Comparison of ENCODE assay signal across 20 cellular contexts in genomic region chr19:30131722-30132291, GRCh38.
DNase-seq lines count a peak whose midpoint lies in the region; ATAC-seq, FAIRE-seq and TF ChIP-seq lines count a peak whose summit lies in the region.
"Had no signal": no experiment of that assay in that cellular context is flagged by ENCODE, and none has a peak within 500 bp of the region (broad histone marks: within the 10 kb centered on the region; RNA-seq: fewer than 3 reads in every experiment).

No MANE protein-coding gene starts in this region.

- TF ChIP-seq EP300 in HepG2 (IDR thresholded peaks at IDR 0.05; ENCODE audit: low read depth in 2 of 2, low read length in 2 of 2) (no peak), HepG2 (CRISPR knock-in tag; IDR thresholded peaks at IDR 0.05; ENCODE audit: borderline replicate concordance) (no peak)

- H3K9me3 Mint-ChIP-seq in endodermal cell, result peaks cover 2% of the 10 kb centered on the region

- POLR2A ChIA-PET in HepG2 (lab: Yijun Ruan, JAX), result no interaction called here

- no peak overlapping the region for H2AK5ac ChIP-seq in mesenchymal stem cell (ENCODE audit: low read length, severe bottlenecking)

- TF ChIP-seq CTCF in HepG2 (CRISPR knock-in tag; IDR thresholded peaks at IDR 0.05) (no peak), right lobe of liver (IDR thresholded peaks at IDR 0.05) (no peak), endodermal cell (conservative IDR thresholded peaks at IDR 0.05) (no peak), lower leg skin (IDR thresholded peaks at IDR 0.05) (no peak)

- no peak overlapping the region for H2BK12ac ChIP-seq in mesenchymal stem cell (ENCODE audit: low read length in 2 of 2)

- H4K91ac ChIP-seq in mesenchymal stem cell (ENCODE audit: low read length), result no peak overlapping the region

- intact Hi-C loops in HepG2 (cut with micrococcal nuclease; ENCODE audit: unreplicated experiment) (no loop called here), right lobe of liver (cut with DNase I) (no loop called here), lower leg skin (cut with DNase I; ENCODE audit: low total_unique reads) (no loop called here)

- H3K14ac ChIP-seq in mesenchymal stem cell (ENCODE audit: low read length in 2 of 2), result no peak overlapping the region

- TF ChIP-seq POLR2A in HepG2 (IDR thresholded peaks at IDR 0.05; ENCODE audit: insufficient read depth in 1 of 2, low read depth in 2 of 2, low read length in 2 of 2) (no peak), right lobe of liver (IDR thresholded peaks at IDR 0.05) (no peak), lower leg skin (IDR thresholded peaks at IDR 0.05) (no peak)

- peaks cover 3% of the 10 kb centered on the region for H3K27me3 Mint-ChIP-seq in endodermal cell (ENCODE audit: insufficient read depth)

- ATAC-seq in HepG2, result no peak
- ATAC-seq in right lobe of liver, result no peak

- H3K4me2 ChIP-seq in HepG2 (ENCODE audit: low read depth, low read length) (no peak overlapping the region), mesenchymal stem cell (ENCODE audit: low read length, poor library complexity, severe bottlenecking) (no peak overlapping the region)
- H3K4me2 ChIP-seq: BLaER1 had no signal

- no peaks in the 10 kb centered on the region for H3K79me1 ChIP-seq in mesenchymal stem cell (replicated peaks; ENCODE audit: low read length, poor library complexity, severe bottlenecking)

- H2AFZ ChIP-seq in HepG2 (ENCODE audit: low read length) (no peak overlapping the region), neuron (ENCODE audit: low read depth, low read length) (peak overlapping the region; percentile 33), mesenchymal stem cell (ENCODE audit: low read depth, low read length) (no peak overlapping the region)

- H3K23ac ChIP-seq in mesenchymal stem cell (ENCODE audit: low read length in 2 of 2), result no peak overlapping the region

- no peak overlapping the region for H3K4ac ChIP-seq in mesenchymal stem cell (ENCODE audit: low read depth in 1 of 2, low read length in 2 of 2)

- in situ Hi-C loops in HepG2 (cut with HindIII; ENCODE audit: extremely low pct_ligation_motif_present, low pct_unique_long_range_greater_than_20kb), result no loop called here

- no TSS peak for BruUV-seq in HepG2 (replicated peaks; lab: Mats Ljungman, UMichigan)

- no peak overlapping the region for H2BK120ac ChIP-seq in mesenchymal stem cell (ENCODE audit: low read depth, low read length)

- H3K9ac ChIP-seq in HepG2 (ENCODE audit: insufficient read depth, low read depth, low read length) (no peak overlapping the region), endodermal cell (ENCODE audit: extremely low read depth, low read length, poor library complexity, severe bottlenecking) (no peak overlapping the region), mesenchymal stem cell (ENCODE audit: low read length) (no peak overlapping the region)
- H3K9ac ChIP-seq: BLaER1 had no signal

- no peak for TF ChIP-seq RAD21 in HepG2 (CRISPR knock-in tag; IDR thresholded peaks at IDR 0.05)

- CTCF ChIA-PET in HepG2 (lab: Yijun Ruan, JAX; ENCODE audit: low intra/inter-chr PET ratio, low total read pairs), result no interaction called here

- H2BK15ac ChIP-seq in mesenchymal stem cell (ENCODE audit: low read depth, poor library complexity, severe bottlenecking), result no peak overlapping the region

- H3K4me1 Mint-ChIP-seq in endodermal cell, result no peaks in the 10 kb centered on the region
- H3K4me1 Mint-ChIP-seq: CD14-positive monocyte; CD4-positive, alpha-beta memory T cell had no signal

- no peak for DNase-seq in HepG2 (ENCODE audit: low spot score)
- no peak for DNase-seq in right lobe of liver
- no peak for DNase-seq in endodermal cell
- no peak for DNase-seq in activated CD4-positive, alpha-beta T cell treated with anti-CD3 and anti-CD28 coated beads for 48 hours
- no peak for DNase-seq in lower leg skin (ENCODE audit: low spot score in 2 of 2)
- DNase-seq in NOMO-1 (lab: John Stamatoyannopoulos, UW; ENCODE audit: unreplicated experiment in 2 of 2), result no peak
- no peak for DNase-seq in mesenchymal stem cell
- DNase-seq: 8988T; CD4-positive, alpha-beta memory T cell; DMS153; DMS79; GDM1; HCEC 1CT; HFFc6; IMR-90 had no signal

- no peaks in the 10 kb centered on the region for H3K79me2 ChIP-seq in HepG2 (ENCODE audit: insufficient read depth, low read length)

- no peak overlapping the region for H3K4me3 ChIP-seq in HepG2 (replicated peaks in 1 of 3; ENCODE audit: insufficient read depth in 1 of 3, low read depth in 2 of 3, low read length in 3 of 3)
- no peak overlapping the region for H3K4me3 ChIP-seq in right lobe of liver
- H3K4me3 ChIP-seq in endodermal cell (ENCODE audit: low read length), result no peak overlapping the region
- H3K4me3 ChIP-seq in neuron (ENCODE audit: low read length), result no peak overlapping the region
- no peak overlapping the region for H3K4me3 ChIP-seq in lower leg skin (ENCODE audit: low read depth, poor library complexity, severe bottlenecking)
- no peak overlapping the region for H3K4me3 ChIP-seq in mesenchymal stem cell (ENCODE audit: insufficient read depth in 1 of 2, low read depth in 1 of 2, low read length in 2 of 2)
- H3K4me3 ChIP-seq: BLaER1 had no signal

- no peaks in the 10 kb centered on the region for H3K36me3 Mint-ChIP-seq in endodermal cell (ENCODE audit: low read depth)
- H3K36me3 Mint-ChIP-seq: CD14-positive monocyte; CD4-positive, alpha-beta memory T cell had no signal

- no peak overlapping the region for H3K27ac ChIP-seq in HepG2 (ENCODE audit: extremely low read length, insufficient read depth, low read length)
- no peak overlapping the region for H3K27ac ChIP-seq in right lobe of liver
- peak overlapping the region; percentile 60 for H3K27ac ChIP-seq in endodermal cell (ENCODE audit: low read depth, low read length)
- no peak overlapping the region for H3K27ac ChIP-seq in mesenchymal stem cell (ENCODE audit: low read length, poor library complexity, severe bottlenecking)
- H3K27ac ChIP-seq: BLaER1, HL-60 had no signal

- no peak overlapping the region for H3K18ac ChIP-seq in mesenchymal stem cell (ENCODE audit: low read depth in 1 of 2, low read length in 2 of 2)

- FAIRE-seq in HepG2 (lab: Jason Lieb, UNC), result no peak
- FAIRE-seq: H54 had no signal

- no peak overlapping the region for H2BK5ac ChIP-seq in mesenchymal stem cell (ENCODE audit: low read depth, low read length, poor library complexity, severe bottlenecking)

- H3K27me3 ChIP-seq in HepG2 (ENCODE audit: control insufficient read depth in 1 of 2, insufficient read depth in 2 of 2, low read length in 2 of 2) (peaks cover 0 to 3% of the 10 kb centered on the region in 2 experiments; a peak in 1 of 5 replicates), right lobe of liver (no peaks in the 10 kb centered on the region), endodermal cell (ENCODE audit: control insufficient read depth, insufficient read depth, low read length, poor library complexity, severe bottlenecking) (no peaks in the 10 kb centered on the region), neuron (ENCODE audit: insufficient read depth, low read length) (no peaks in the 10 kb centered on the region), mesenchymal stem cell (ENCODE audit: control insufficient read depth in 1 of 2, insufficient read depth in 1 of 2, low read length in 2 of 2) (no peaks in the 10 kb centered on the region)
- H3K27me3 ChIP-seq: BLaER1 had no signal

- H3K27ac Mint-ChIP-seq in endodermal cell, result no peak overlapping the region
- H3K27ac Mint-ChIP-seq: CD14-positive monocyte; CD4-positive, alpha-beta memory T cell; HFFc6 had no signal

- WGBS in HepG2 (ENCODE audit: low lambda C conversion rate), result 27% methylated on average over 8 of the region's 8 CpGs
- WGBS in right lobe of liver (ENCODE audit: insufficient coverage, low coverage, low lambda C conversion rate, missing lambda C conversion rate), result 94% methylated on average over 2 of the region's 8 CpGs
- WGBS in endodermal cell (ENCODE audit: insufficient coverage in 1 of 2, insufficient read length in 1 of 2), 2 experiments, result 93 to 96% methylated on average over 4 to 8 of the region's 8 CpGs
- WGBS in lower leg skin, 2 donors, result 88 to 90% methylated on average over 8 of the region's 8 CpGs
- 82% methylated on average over 8 of the region's 8 CpGs for WGBS in mesenchymal stem cell

- H4K8ac ChIP-seq in mesenchymal stem cell (ENCODE audit: low read length), result no peak overlapping the region

- H3K4me1 ChIP-seq in HepG2 (ENCODE audit: insufficient read depth, low read length), result no peaks in the 10 kb centered on the region
- no peaks in the 10 kb centered on the region for H3K4me1 ChIP-seq in right lobe of liver
- no peaks in the 10 kb centered on the region for H3K4me1 ChIP-seq in endodermal cell (ENCODE audit: control insufficient read depth, insufficient read depth, low read length)
- H3K4me1 ChIP-seq in neuron (ENCODE audit: insufficient read depth, low read length), result peaks cover 20% of the 10 kb centered on the region
- no peaks in the 10 kb centered on the region for H3K4me1 ChIP-seq in mesenchymal stem cell (ENCODE audit: control insufficient read depth, insufficient read depth, low read depth, low read length)

- H4K20me1 ChIP-seq in HepG2 (ENCODE audit: insufficient read depth, low read length), result no peaks in the 10 kb centered on the region
- H4K20me1 ChIP-seq: BLaER1 had no signal

- no peak overlapping the region for H3K4me3 Mint-ChIP-seq in endodermal cell
- H3K4me3 Mint-ChIP-seq: CD14-positive monocyte; CD4-positive, alpha-beta memory T cell; HFFc6 had no signal

- H3K36me3 ChIP-seq in HepG2 (replicated peaks in 1 of 2; ENCODE audit: control insufficient read depth in 1 of 2, insufficient read depth in 2 of 2, low read length in 2 of 2) (no peaks in the 10 kb centered on the region), right lobe of liver (no peaks in the 10 kb centered on the region), endodermal cell (ENCODE audit: control insufficient read depth, insufficient read depth, low read length) (no peaks in the 10 kb centered on the region), neuron (ENCODE audit: insufficient read depth, low read length) (no peaks in the 10 kb centered on the region), mesenchymal stem cell (ENCODE audit: control insufficient read depth in 1 of 2, insufficient read depth in 2 of 2, low read depth in 1 of 2, low read length in 2 of 2) (no peaks in the 10 kb centered on the region)
- H3K36me3 ChIP-seq: BLaER1 had no signal

- H3K9me3 ChIP-seq in HepG2 (ENCODE audit: low read length), result no peaks in the 10 kb centered on the region
- no peaks in the 10 kb centered on the region for H3K9me3 ChIP-seq in right lobe of liver
- H3K9me3 ChIP-seq in endodermal cell (ENCODE audit: control insufficient read depth, low read length), result no peaks in the 10 kb centered on the region
- no peaks in the 10 kb centered on the region for H3K9me3 ChIP-seq in neuron (ENCODE audit: low read length)
- H3K9me3 ChIP-seq in mesenchymal stem cell (ENCODE audit: control insufficient read depth, low read length), result no peaks in the 10 kb centered on the region
- H3K9me3 ChIP-seq: BLaER1 had no signal

TF ChIP-seq in HepG2, 621 proteins besides CTCF, POLR2A, EP300 and RAD21:
- TF ChIP-seq ZNF768 (CRISPR knock-in tag; IDR thresholded peaks at IDR 0.05) (peak; percentile 65), NFATC3 (CRISPR knock-in tag; IDR thresholded peaks at IDR 0.05) (no peak)
